ENCODE assay signal across 20 cellular contexts in the genomic region with DNA sequence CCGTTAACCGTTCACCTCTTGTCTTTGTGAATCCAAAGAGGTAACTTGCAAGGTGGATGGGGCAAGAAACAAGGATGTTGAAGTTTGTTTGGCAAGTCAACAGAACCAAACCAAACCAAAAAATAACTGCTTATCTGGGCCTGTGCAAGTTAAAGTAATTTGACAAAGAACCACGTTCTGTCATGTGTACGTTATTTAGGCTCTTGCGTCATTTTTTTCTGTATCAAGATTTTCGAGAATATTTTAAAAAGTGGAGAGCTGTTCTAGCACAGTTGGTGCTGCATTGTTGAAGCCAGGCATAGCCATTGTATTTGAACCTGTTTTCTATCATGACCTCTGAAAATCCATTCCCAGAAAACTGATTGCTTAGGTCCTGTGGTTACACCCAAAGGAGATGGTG. TPM values are rescaled to one million over a fixed set of nuclear protein-coding genes. Genes with fewer than 3 reads are reported as not detected.
DNase-seq lines count a peak whose midpoint lies in the region; TF ChIP-seq lines count a peak whose summit lies in the region.
"Had no signal": no experiment of that assay in that cellular context is flagged by ENCODE, and none has a peak within 500 bp of the region (broad histone marks: within the 10 kb centered on the region; RNA-seq: fewer than 3 reads in every experiment).

No MANE protein-coding gene starts in this region.

- peaks cover 65% of the 10 kb centered on the region for H3K4me1 Mint-ChIP-seq in nephron

- no peak for DNase-seq in ascending aorta (ENCODE audit: low spot score in 2 of 2)
- DNase-seq in tibial artery: no peak
- no peak for DNase-seq in DMS 273 treated with DMSO at 0.1 percent for 48 hours (lab: John Stamatoyannopoulos, UW)
- DNase-seq in NCI-H446 treated with DMSO at 0.1 percent for 48 hours (lab: John Stamatoyannopoulos, UW): no peak
- DNase-seq in NCI-H2081 treated with DMSO at 0.1 percent for 48 hours (lab: John Stamatoyannopoulos, UW): no peak
- DNase-seq: activated CD4-positive, alpha-beta T cell treated with anti-CD3 and anti-CD28 coated beads, Interleukin-2, amount 50 U/mL, for 48 hours; activated naive CD4-positive, alpha-beta T cell treated with anti-CD3 and anti-CD28 coated beads for 36 hours; amniotic stem cell; Kasumi-1; lower lobe of right lung; MV-4-11; NCI-H146; RPMI8226; stimulated activated CD4-positive, alpha-beta T cell treated with anti-CD3 and anti-CD28 coated beads, Interleukin-2, amount 100 ng/mL, for 24 hours; upper lobe of right lung had no signal

- intact Hi-C loops in ascending aorta (cut with DNase I) (no loop called here), tibial artery (cut with DNase I; ENCODE audit: low total_unique reads) (no loop called here)

- H3K36me3 Mint-ChIP-seq in nephron (ENCODE audit: low read depth): peaks cover 10% of the 10 kb centered on the region

- no peaks in the 10 kb centered on the region for H3K9me3 ChIP-seq in ascending aorta
- H3K9me3 ChIP-seq in esophagus (ENCODE audit: control insufficient read depth in 2 of 2, insufficient read depth in 1 of 2, low read depth in 1 of 2, low read length in 1 of 2): no peaks in the 10 kb centered on the region
- H3K9me3 ChIP-seq in tibial artery: no peaks in the 10 kb centered on the region
- H3K9me3 ChIP-seq: lower lobe of right lung, neutrophil, upper lobe of right lung had no signal

- H3K4me1 ChIP-seq in ascending aorta: peaks cover 26 to 56% of the 10 kb centered on the region in 2 donors
- H3K4me1 ChIP-seq in esophagus (ENCODE audit: control insufficient read depth in 2 of 2, insufficient read depth in 2 of 2, low read length in 1 of 2): peaks cover 6 to 9% of the 10 kb centered on the region in 2 donors
- peaks cover 0 to 88% (median 66%) of the 10 kb centered on the region in 4 donors for H3K4me1 ChIP-seq in tibial artery

- H3K36me3 ChIP-seq in ascending aorta (no peaks in the 10 kb centered on the region), esophagus (ENCODE audit: control insufficient read depth in 2 of 2, insufficient read depth in 2 of 2, low read length in 1 of 2) (no peaks in the 10 kb centered on the region), tibial artery (no peaks in the 10 kb centered on the region)
- H3K36me3 ChIP-seq: lower lobe of right lung, neutrophil, upper lobe of right lung had no signal

- H3K4me3 Mint-ChIP-seq in nephron: no peak overlapping the region
- H3K4me3 Mint-ChIP-seq: activated naive CD4-positive, alpha-beta T cell treated with anti-CD3 and anti-CD28 coated beads for 36 hours; dendritic cell treated with granulocyte-macrophage colony-stimulating factor and Interleukin-4, amounts not matched to agents 40 ng/mL and 50 ng/mL, for 4 days; T-helper 1 cell treated with Interleukin-12 subunit alpha and Interleukin-12 subunit beta and Interleukin-4 antibody, amounts not matched to agents 30 μg/mL and 1 μg/mL, for 36 hours had no signal

- H3K9me3 Mint-ChIP-seq in nephron: no peaks in the 10 kb centered on the region
- H3K9me3 Mint-ChIP-seq: activated naive CD4-positive, alpha-beta T cell treated with anti-CD3 and anti-CD28 coated beads for 36 hours; dendritic cell treated with granulocyte-macrophage colony-stimulating factor and Interleukin-4, amounts not matched to agents 40 ng/mL and 50 ng/mL, for 4 days; T-helper 1 cell treated with Interleukin-12 subunit alpha and Interleukin-12 subunit beta and Interleukin-4 antibody, amounts not matched to agents 30 μg/mL and 1 μg/mL, for 36 hours had no signal

- no peaks in the 10 kb centered on the region for H3K27me3 ChIP-seq in ascending aorta
- no peaks in the 10 kb centered on the region for H3K27me3 ChIP-seq in esophagus (ENCODE audit: control insufficient read depth in 1 of 2, insufficient read depth in 2 of 2, low read length in 2 of 2)
- no peaks in the 10 kb centered on the region for H3K27me3 ChIP-seq in tibial artery
- H3K27me3 ChIP-seq: neutrophil, upper lobe of right lung had no signal

- H3K27ac ChIP-seq in ascending aorta: peak overlapping the region; percentile 89 to 92
- peak overlapping the region; percentile 6 to 40 for H3K27ac ChIP-seq in esophagus (ENCODE audit: low read depth in 2 of 2, low read length in 1 of 2)
- peak overlapping the region; percentile 85 to 89 for H3K27ac ChIP-seq in tibial artery
- H3K27ac ChIP-seq: neutrophil, upper lobe of right lung had no signal

- WGBS in esophagus, 2 donors: 80 to 90% methylated on average over 6 of the region's 6 CpGs

- peak overlapping the region; percentile 42 to 92 (median 90) for H3K27ac Mint-ChIP-seq in nephron
- H3K27ac Mint-ChIP-seq: activated naive CD4-positive, alpha-beta T cell treated with anti-CD3 and anti-CD28 coated beads for 36 hours; dendritic cell treated with granulocyte-macrophage colony-stimulating factor and Interleukin-4, amounts not matched to agents 40 ng/mL and 50 ng/mL, for 4 days; T-helper 1 cell treated with Interleukin-12 subunit alpha and Interleukin-12 subunit beta and Interleukin-4 antibody, amounts not matched to agents 30 μg/mL and 1 μg/mL, for 36 hours had no signal

- H3K4me3 ChIP-seq in ascending aorta: peak overlapping the region in 1 of 2 donors; percentile 29
- H3K4me3 ChIP-seq in esophagus (ENCODE audit: low read depth in 1 of 2, low read length in 2 of 2): no peak overlapping the region
- H3K4me3 ChIP-seq in tibial artery: no peak overlapping the region
- H3K4me3 ChIP-seq: lower lobe of right lung, upper lobe of right lung had no signal

- no peaks in the 10 kb centered on the region for H3K27me3 Mint-ChIP-seq in nephron (ENCODE audit: low read depth)

- TF ChIP-seq CTCF in ascending aorta (IDR thresholded peaks at IDR 0.05) (no peak), nephron (IDR thresholded peaks at IDR 0.05; ENCODE audit: unreplicated experiment in 3 of 3) (no peak), tibial artery (IDR thresholded peaks at IDR 0.05) (no peak)

RNA-seq across cellular contexts. Expression of a gene that starts 55.1 kb away (rescaled TPM):
- total RNA-seq in ascending aorta: 51.6 TPM
- polyA plus RNA-seq in esophagus: 10 to 100 TPM in 1 of 2 donors, 1 to 10 TPM in 1; 8.2 to 18.3 TPM

Comparison
In these comparisons a context has a peak if more than half of its experiments do, and no peak if none do; other contexts are left out.
1. H3K27ac ChIP-seq: peak in every context shown above with its lines; median percentile 90 in ascending aorta; 87 in tibial artery; 23 in esophagus.